In the genomic region with DNA sequence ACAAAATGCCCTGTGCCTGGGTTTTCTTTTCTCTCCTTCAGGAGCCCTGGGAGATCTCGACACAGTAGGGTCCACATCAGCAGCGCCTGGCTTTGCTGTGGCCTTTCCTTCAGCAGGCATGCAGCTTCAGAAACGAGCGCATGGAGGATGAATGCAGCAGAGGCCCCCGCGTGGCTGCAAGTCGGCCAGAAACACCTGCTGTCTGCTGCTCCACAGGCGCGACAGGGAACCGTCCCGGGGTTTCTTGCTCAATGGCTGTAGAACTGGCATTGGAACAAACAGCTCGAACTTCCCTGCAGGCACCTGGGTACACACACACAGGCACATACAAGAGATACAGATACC, we compare ENCODE assay signal across 13 cellular contexts.
DNase-seq lines count a peak whose midpoint lies in the region; TF ChIP-seq lines count a peak whose summit lies in the region.
"Had no signal": no experiment of that assay in that cellular context is flagged by ENCODE, and none has a peak within 500 bp of the region (broad histone marks: within the 10 kb centered on the region; RNA-seq: fewer than 3 reads in every experiment).

No MANE protein-coding gene starts in this region.

- H3K36me3 Mint-ChIP-seq in nephron progenitor cell (ENCODE audit: low read depth): no peaks in the 10 kb centered on the region
- H3K36me3 Mint-ChIP-seq in activated T-helper 2 cell treated with anti-CD3 and anti-CD28 coated beads, Interferon-gamma antibody, Interleukin-2, Interleukin-4, amounts not matched to agents 10 μg/mL and 5 μg/mL and 100 μg/mL, durations not matched to agents 14 hours and 24 hours and 36 hours (ENCODE audit: low read depth): no peaks in the 10 kb centered on the region
- H3K36me3 Mint-ChIP-seq: CD8-positive, alpha-beta memory T cell had no signal

- H3K4me1 ChIP-seq in thyroid gland: peaks cover 11 to 14% of the 10 kb centered on the region in 2 donors
- H3K4me1 ChIP-seq: SJCRH30 had no signal

- H3K9me3 Mint-ChIP-seq in nephron progenitor cell: no peaks in the 10 kb centered on the region
- no peaks in the 10 kb centered on the region for H3K9me3 Mint-ChIP-seq in activated T-helper 2 cell treated with anti-CD3 and anti-CD28 coated beads, Interferon-gamma antibody, Interleukin-2, Interleukin-4, amounts not matched to agents 10 μg/mL and 5 μg/mL and 100 μg/mL, durations not matched to agents 14 hours and 24 hours and 36 hours
- H3K9me3 Mint-ChIP-seq: CD8-positive, alpha-beta memory T cell had no signal

- intact Hi-C loops in thyroid gland (cut with DNase I): no loop called here
- intact Hi-C loops in activated T-helper 2 cell treated with anti-CD3 and anti-CD28 coated beads, Interferon-gamma antibody, Interleukin-2, Interleukin-4, amounts not matched to agents 10 μg/mL and 5 μg/mL and 100 μg/mL, durations not matched to agents 14 hours and 24 hours and 36 hours (cut with micrococcal nuclease): no loop called here

- H3K4me3 Mint-ChIP-seq in nephron progenitor cell: no peak overlapping the region
- no peak overlapping the region for H3K4me3 Mint-ChIP-seq in activated T-helper 2 cell treated with anti-CD3 and anti-CD28 coated beads, Interferon-gamma antibody, Interleukin-2, Interleukin-4, amounts not matched to agents 10 μg/mL and 5 μg/mL and 100 μg/mL, durations not matched to agents 14 hours and 24 hours and 36 hours (ENCODE audit: low read depth)
- H3K4me3 Mint-ChIP-seq: CD8-positive, alpha-beta memory T cell had no signal

- no peaks in the 10 kb centered on the region for H3K9me3 ChIP-seq in thyroid gland
- H3K9me3 ChIP-seq: SJCRH30 had no signal

- H3K27ac Mint-ChIP-seq in nephron progenitor cell: peak overlapping the region; percentile 57
- H3K27ac Mint-ChIP-seq in activated T-helper 2 cell treated with anti-CD3 and anti-CD28 coated beads, Interferon-gamma antibody, Interleukin-2, Interleukin-4, amounts not matched to agents 10 μg/mL and 5 μg/mL and 100 μg/mL, durations not matched to agents 14 hours and 24 hours and 36 hours: no peak overlapping the region

- H3K4me3 ChIP-seq in thyroid gland (replicated peaks in 1 of 3): no peak overlapping the region
- H3K4me3 ChIP-seq: SJCRH30 had no signal

- DNase-seq in NCI-H1417 (lab: John Stamatoyannopoulos, UW) (peak in 2 of 3 experiments; percentile 42 to 74), NCI-H1417 treated with DMSO at 0.1 percent for 48 hours (lab: John Stamatoyannopoulos, UW) (no peak), HT-29 (ENCODE audit: low spot score) (peak; percentile 41), SHP77 treated with DMSO at 0.1 percent for 48 hours (lab: John Stamatoyannopoulos, UW) (peak; percentile 3), nephron progenitor cell (no peak), GM20000 (ENCODE audit: low spot score) (no peak), thyroid gland (no peak)
- no peak for DNase-seq in activated T-helper 2 cell treated with anti-CD3 and anti-CD28 coated beads, Interferon-gamma antibody, Interleukin-2, Interleukin-4, amounts not matched to agents 10 μg/mL and 5 μg/mL and 100 μg/mL, durations not matched to agents 14 hours and 24 hours and 36 hours (ENCODE audit: low spot score)
- DNase-seq: cerebellar nuclear complex, substantia nigra had no signal

- peaks cover 77% of the 10 kb centered on the region for H3K4me1 Mint-ChIP-seq in nephron progenitor cell
- H3K4me1 Mint-ChIP-seq in activated T-helper 2 cell treated with anti-CD3 and anti-CD28 coated beads, Interferon-gamma antibody, Interleukin-2, Interleukin-4, amounts not matched to agents 10 μg/mL and 5 μg/mL and 100 μg/mL, durations not matched to agents 14 hours and 24 hours and 36 hours (ENCODE audit: low read depth): no peaks in the 10 kb centered on the region

- no peak for TF ChIP-seq POLR2A in thyroid gland (IDR thresholded peaks at IDR 0.05)

- TF ChIP-seq CTCF in nephron progenitor cell (IDR thresholded peaks at IDR 0.05) (no peak), GM20000 (IDR thresholded peaks at IDR 0.05; ENCODE audit: extremely low read depth, missing control alignments) (no peak), thyroid gland (IDR thresholded peaks at IDR 0.05) (no peak)

- WGBS in thyroid gland, 2 donors: 64 to 65% methylated on average over 9 to 12 of the region's 12 CpGs

- H3K27me3 ChIP-seq in thyroid gland: no peaks in the 10 kb centered on the region
- H3K27me3 ChIP-seq: SJCRH30 had no signal

- no peaks in the 10 kb centered on the region for H3K36me3 ChIP-seq in thyroid gland
- H3K36me3 ChIP-seq: SJCRH30 had no signal

- peaks cover 8% of the 10 kb centered on the region for H3K27me3 Mint-ChIP-seq in nephron progenitor cell (ENCODE audit: low read depth, poor library complexity)
- H3K27me3 Mint-ChIP-seq in activated T-helper 2 cell treated with anti-CD3 and anti-CD28 coated beads, Interferon-gamma antibody, Interleukin-2, Interleukin-4, amounts not matched to agents 10 μg/mL and 5 μg/mL and 100 μg/mL, durations not matched to agents 14 hours and 24 hours and 36 hours (ENCODE audit: low read depth): no peaks in the 10 kb centered on the region

- H3K27ac ChIP-seq in thyroid gland: no peak overlapping the region
- H3K27ac ChIP-seq: epithelial cell of prostate, SJCRH30 had no signal

Comparison
In these comparisons a context has a peak if more than half of its experiments do, and no peak if none do; other contexts are left out.
1. DNase-seq: peak in NCI-H1417 (2 of 3), HT-29 (single experiment) and SHP77 treated with DMSO at 0.1 percent for 48 hours (single experiment); none in NCI-H1417 treated with DMSO at 0.1 percent for 48 hours (single experiment), nephron progenitor cell (single experiment), GM20000 (single experiment), thyroid gland (0 of 2) and activated T-helper 2 cell treated with anti-CD3 and anti-CD28 coated beads, Interferon-gamma antibody, Interleukin-2, Interleukin-4, amounts not matched to agents 10 μg/mL and 5 μg/mL and 100 μg/mL, durations not matched to agents 14 hours and 24 hours and 36 hours (single experiment).